16 cellular contexts compared by ENCODE assay signal in genomic region chr12:664075-664778, GRCh38. TPM values are rescaled to one million over a fixed set of nuclear protein-coding genes. Genes with fewer than 3 reads are reported as not detected.
"Had no signal": no experiment of that assay in that cellular context is flagged by ENCODE, and none has a peak within 500 bp of the region (broad histone marks: within the 10 kb centered on the region; RNA-seq: fewer than 3 reads in every experiment).

No MANE protein-coding gene starts in this region.

- DNase-seq: activated CD4-positive, alpha-beta T cell treated with anti-CD3 and anti-CD28 coated beads for 1 hour; activated naive CD4-positive, alpha-beta T cell treated with anti-CD3 and anti-CD28 coated beads, Interleukin-2, amount 10 ng/mL, durations not matched to agents 7 days and 5 days; amniotic stem cell; brain microvascular endothelial cell; cerebellar nuclear complex; dermis blood vessel endothelial cell; endodermal cell; erythroblast; naive B cell; T1000; upper lobe of right lung had no signal

- H3K9me3 ChIP-seq: upper lobe of right lung had no signal

- H3K27ac Mint-ChIP-seq: activated naive CD4-positive, alpha-beta T cell treated with anti-CD3 and anti-CD28 coated beads, Interleukin-2, amount 10 ng/mL, durations not matched to agents 7 days and 5 days; endodermal cell; stimulated activated effector memory CD8-positive, alpha-beta T cell treated with anti-CD3 and anti-CD28 coated beads, Interleukin-12 subunit alpha, Interleukin-12 subunit beta, amount 100 ng/mL, for 72 hours had no signal

- H3K4me3 ChIP-seq: hepatocyte, smooth muscle cell had no signal

- H3K27ac ChIP-seq: brain microvascular endothelial cell, hepatocyte, upper lobe of right lung had no signal

- H3K36me3 ChIP-seq: brain microvascular endothelial cell, upper lobe of right lung had no signal

- H3K4me2 ChIP-seq: hepatocyte, smooth muscle cell had no signal

- H3K27me3 Mint-ChIP-seq: activated CD4-positive, alpha-beta memory T cell treated with anti-CD3 and anti-CD28 coated beads for 36 hours had no signal

- H3K79me2 ChIP-seq: hepatocyte had no signal

- H3K4me3 Mint-ChIP-seq: endodermal cell had no signal

- H3K9me3 Mint-ChIP-seq: activated CD4-positive, alpha-beta memory T cell treated with anti-CD3 and anti-CD28 coated beads for 36 hours; activated naive CD4-positive, alpha-beta T cell treated with anti-CD3 and anti-CD28 coated beads, Interleukin-2, amount 10 ng/mL, durations not matched to agents 7 days and 5 days; endodermal cell; naive B cell; stimulated activated effector memory CD8-positive, alpha-beta T cell treated with anti-CD3 and anti-CD28 coated beads, Interleukin-12 subunit alpha, Interleukin-12 subunit beta, amount 100 ng/mL, for 72 hours had no signal

- H3K27me3 ChIP-seq: brain microvascular endothelial cell, hepatocyte, upper lobe of right lung had no signal

- H2AFZ ChIP-seq: hepatocyte had no signal

- ATAC-seq: stimulated activated effector memory CD8-positive, alpha-beta T cell treated with anti-CD3 and anti-CD28 coated beads, Interleukin-12 subunit alpha, Interleukin-12 subunit beta, amount 100 ng/mL, for 72 hours had no signal

- H3K36me3 Mint-ChIP-seq: activated naive CD4-positive, alpha-beta T cell treated with anti-CD3 and anti-CD28 coated beads, Interleukin-2, amount 10 ng/mL, durations not matched to agents 7 days and 5 days; naive B cell had no signal

RNA-seq across cellular contexts. Expression of gene NINJ2, which starts 1.0 kb away (rescaled TPM):
- total RNA-seq: kidney epithelial cell had no signal
